In the genomic region with DNA sequence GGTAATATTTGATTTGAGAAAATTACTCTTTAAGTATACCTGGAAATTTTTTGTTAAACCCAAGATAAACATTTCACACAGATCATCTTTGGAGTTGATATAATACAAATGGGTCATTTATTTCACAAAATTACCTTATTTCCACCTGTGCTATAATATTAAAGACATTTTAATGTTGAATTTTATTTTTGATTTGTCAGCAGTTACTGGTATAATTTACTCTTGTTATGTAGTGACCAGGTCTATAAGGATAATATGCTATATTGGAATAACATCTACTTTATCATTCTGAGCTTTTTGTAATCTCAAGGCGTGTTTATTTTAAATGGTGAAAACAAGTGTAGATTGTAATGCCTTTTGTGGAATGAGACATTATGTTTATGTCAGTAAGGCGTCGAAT, we compare ENCODE assay signal across 31 cellular contexts. TPM values are rescaled to one million over a fixed set of nuclear protein-coding genes. Genes with fewer than 3 reads are reported as not detected.
"Had no signal": no experiment of that assay in that cellular context is flagged by ENCODE, and none has a peak within 500 bp of the region (broad histone marks: within the 10 kb centered on the region; RNA-seq: fewer than 3 reads in every experiment).

No MANE protein-coding gene starts in this region.

- DNase-seq: activated B cell treated with CpG ODN at 0.5 μM for 24 hours; activated CD4-positive, alpha-beta T cell treated with anti-CD3 and anti-CD28 coated beads for 48 hours; activated CD4-positive, alpha-beta T cell treated with anti-CD3 and anti-CD28 coated beads, Interleukin-2, amount 50 U/mL, for 1 hour; activated CD4-positive, alpha-beta T cell treated with anti-CD3 and anti-CD28 coated beads, Interleukin-2, amount 50 U/mL, for 48 hours; activated CD8-positive, alpha-beta memory T cell treated with anti-CD3 and anti-CD28 coated beads for 24 hours; activated CD8-positive, alpha-beta T cell treated with anti-CD3 and anti-CD28 coated beads for 36 hours; activated effector memory CD4-positive, alpha-beta T cell treated with Interleukin-2 at 50 U/mL for 16 hours; activated gamma-delta T cell treated with Interleukin-2 at 50 U/mL for 16 hours; activated naive CD4-positive, alpha-beta T cell treated with anti-CD3 and anti-CD28 coated beads, Interleukin-2, amount 50 U/mL, for 16 hours; activated naive CD4-positive, alpha-beta T cell treated with Interleukin-2 at 50 U/mL for 16 hours; activated T-cell treated with anti-CD3 and anti-CD28 coated beads, Interleukin-2, amount 50 U/mL, for 4 hours; amniotic stem cell; anterior cingulate cortex; brain microvascular endothelial cell; cortex of kidney; dermis blood vessel endothelial cell; effector CD4-positive, alpha-beta T cell; effector memory CD8-positive, alpha-beta T cell; erythroblast; foreskin keratinocyte; gastrocnemius medialis; heart right ventricle; T1000; WERI-Rb-1 had no signal

- FAIRE-seq: bronchial epithelial cell, colon had no signal

- H3K9me3 ChIP-seq: esophagus muscularis mucosa, gastrocnemius medialis, heart right ventricle had no signal

- H3K4me1 Mint-ChIP-seq: activated T-helper 17 cell treated with anti-CD3 and anti-CD28 coated beads, Interleukin-2, amount 50 U/mL, for 72 hours had no signal

- H3K27me3 ChIP-seq: brain microvascular endothelial cell, esophagus muscularis mucosa, gastrocnemius medialis, heart right ventricle, hepatocyte had no signal

- H2AFZ ChIP-seq: hepatocyte had no signal

- H3K4me3 ChIP-seq: esophagus muscularis mucosa, gastrocnemius medialis, heart right ventricle, hepatocyte had no signal

- H3K4me1 ChIP-seq: foreskin keratinocyte, gastrocnemius medialis had no signal

- H3K4me3 Mint-ChIP-seq: activated B cell treated with CpG ODN at 0.5 μM for 24 hours; activated CD8-positive, alpha-beta T cell treated with anti-CD3 and anti-CD28 coated beads for 36 hours; activated naive CD8-positive, alpha-beta T cell; activated T-cell treated with anti-CD3 and anti-CD28 coated beads, Interleukin-2, amount 50 U/mL, for 4 hours; activated T-helper 17 cell treated with anti-CD3 and anti-CD28 coated beads, Interleukin-2, amount 50 U/mL, for 72 hours; effector memory CD8-positive, alpha-beta T cell had no signal

- H3K4me2 ChIP-seq: hepatocyte had no signal

- H3K27ac Mint-ChIP-seq: activated B cell treated with CpG ODN at 0.5 μM for 24 hours; activated CD8-positive, alpha-beta T cell treated with anti-CD3 and anti-CD28 coated beads for 36 hours; activated naive CD8-positive, alpha-beta T cell; activated T-helper 17 cell treated with anti-CD3 and anti-CD28 coated beads, Interleukin-2, amount 50 U/mL, for 72 hours; effector memory CD8-positive, alpha-beta T cell had no signal

- ATAC-seq: activated CD4-positive, CD25-positive, alpha-beta regulatory T cell treated with anti-CD3 and anti-CD28 coated beads, Interleukin-2, amount 50 U/mL, for 24 hours; activated CD8-positive, alpha-beta T cell treated with anti-CD3 and anti-CD28 coated beads for 36 hours; activated T-cell treated with anti-CD3 and anti-CD28 coated beads, Interleukin-2, amount 50 U/mL, for 4 hours; activated T-helper 17 cell treated with anti-CD3 and anti-CD28 coated beads, Interleukin-2, amount 50 U/mL, for 72 hours; effector memory CD8-positive, alpha-beta T cell; foreskin keratinocyte; gastrocnemius medialis; heart right ventricle had no signal

- H3K27ac ChIP-seq: brain microvascular endothelial cell, esophagus muscularis mucosa, foreskin keratinocyte, gastrocnemius medialis, heart right ventricle, hepatocyte, WERI-Rb-1 had no signal

- H3K36me3 ChIP-seq: brain microvascular endothelial cell, esophagus muscularis mucosa, gastrocnemius medialis, heart right ventricle, WERI-Rb-1 had no signal

- H3K27me3 Mint-ChIP-seq: activated B cell treated with CpG ODN at 0.5 μM for 24 hours; activated CD8-positive, alpha-beta T cell treated with anti-CD3 and anti-CD28 coated beads for 36 hours had no signal

- H3K9me3 Mint-ChIP-seq: activated B cell treated with CpG ODN at 0.5 μM for 24 hours; activated CD8-positive, alpha-beta T cell treated with anti-CD3 and anti-CD28 coated beads for 36 hours; activated T-cell treated with anti-CD3 and anti-CD28 coated beads, Interleukin-2, amount 50 U/mL, for 4 hours; activated T-helper 17 cell treated with anti-CD3 and anti-CD28 coated beads, Interleukin-2, amount 50 U/mL, for 72 hours; effector memory CD8-positive, alpha-beta T cell had no signal

RNA-seq across cellular contexts. Expression of a gene that starts 26.6 kb away (rescaled TPM):
- total RNA-seq: foreskin keratinocyte had no signal
- polyA plus RNA-seq: foreskin keratinocyte had no signal
